8 cellular contexts compared by ENCODE assay signal in genomic region chr2:39121523-39122063, GRCh38. TPM values are rescaled to one million over a fixed set of nuclear protein-coding genes. Genes with fewer than 3 reads are reported as not detected.
DNase-seq lines count a peak whose midpoint lies in the region; ATAC-seq and TF ChIP-seq lines count a peak whose summit lies in the region.

No MANE protein-coding gene starts in this region.

- no peaks in the 10 kb centered on the region for H3K9me3 Mint-ChIP-seq in chondrocyte (ENCODE audit: low read depth)
- no peaks in the 10 kb centered on the region for H3K9me3 Mint-ChIP-seq in natural killer cell treated with Interleukin-12 subunit alpha and Interleukin-12 subunit beta and Interleukin-15 and Interleukin-18, amount 100 ng/mL, for 72 hours

- H3K36me3 Mint-ChIP-seq in chondrocyte (ENCODE audit: low read depth), result no peaks in the 10 kb centered on the region
- peaks cover 13% of the 10 kb centered on the region for H3K36me3 Mint-ChIP-seq in natural killer cell treated with Interleukin-12 subunit alpha and Interleukin-12 subunit beta and Interleukin-15 and Interleukin-18, amount 100 ng/mL, for 72 hours

- peak overlapping the region; percentile 84 for H3K4me3 ChIP-seq in GM12865 (ENCODE audit: low read depth, low read length)

- peak overlapping the region; percentile 82 for H3K4me3 Mint-ChIP-seq in chondrocyte (ENCODE audit: unreplicated experiment)
- H3K4me3 Mint-ChIP-seq in natural killer cell treated with Interleukin-12 subunit alpha and Interleukin-12 subunit beta and Interleukin-15 and Interleukin-18, amount 100 ng/mL, for 72 hours, result peak overlapping the region; percentile 87

- DNase-seq in GM12865 (ENCODE audit: low read depth), result no peak
- peak; percentile 16 for DNase-seq in NCI-H69 (lab: John Stamatoyannopoulos, UW)
- no peak for DNase-seq in chondrocyte (ENCODE audit: low spot score)
- DNase-seq in natural killer cell treated with Interleukin-12 subunit alpha and Interleukin-12 subunit beta and Interleukin-15 and Interleukin-18, amount 100 ng/mL, for 72 hours (ENCODE audit: low spot score), result no peak
- no peak for DNase-seq in SIG-M5 treated with dmso at 0.1 percent for 504 hours (lab: John Stamatoyannopoulos, UW; ENCODE audit: unreplicated experiment)
- no peak for DNase-seq in amygdala (lab: John Stamatoyannopoulos, UW)

- peaks cover 56% of the 10 kb centered on the region for H3K4me1 Mint-ChIP-seq in chondrocyte (ENCODE audit: low read depth)
- H3K4me1 Mint-ChIP-seq in natural killer cell treated with Interleukin-12 subunit alpha and Interleukin-12 subunit beta and Interleukin-15 and Interleukin-18, amount 100 ng/mL, for 72 hours (ENCODE audit: low read depth in 2 of 2), result peaks cover 45 to 56% of the 10 kb centered on the region in 2 donors

- no peaks in the 10 kb centered on the region for H3K27me3 Mint-ChIP-seq in chondrocyte (ENCODE audit: low read depth)
- H3K27me3 Mint-ChIP-seq in natural killer cell treated with Interleukin-12 subunit alpha and Interleukin-12 subunit beta and Interleukin-15 and Interleukin-18, amount 100 ng/mL, for 72 hours, result no peaks in the 10 kb centered on the region

- TF ChIP-seq CTCF in GM12865 (IDR thresholded peaks at IDR 0.05; ENCODE audit: insufficient read depth, low read depth, low read length, missing control alignments) (no peak), chondrocyte (IDR thresholded peaks at IDR 0.05) (no peak)

- peak overlapping the region; percentile 97 for H3K27ac Mint-ChIP-seq in chondrocyte (ENCODE audit: unreplicated experiment)
- peak overlapping the region; percentile 87 to 96 for H3K27ac Mint-ChIP-seq in natural killer cell treated with Interleukin-12 subunit alpha and Interleukin-12 subunit beta and Interleukin-15 and Interleukin-18, amount 100 ng/mL, for 72 hours

- no peak for ATAC-seq in natural killer cell treated with Interleukin-12 subunit alpha and Interleukin-12 subunit beta and Interleukin-15 and Interleukin-18, amount 100 ng/mL, for 72 hours
- no peak for ATAC-seq in HG03520 (IDR thresholded peaks at IDR 0.05; ENCODE audit: unreplicated experiment)
- no peak for ATAC-seq in HG03095 (IDR thresholded peaks at IDR 0.05; ENCODE audit: unreplicated experiment)

RNA-seq across cellular contexts. Expression of gene SOS1, which starts 0.7 kb away (rescaled TPM):
- total RNA-seq in chondrocyte, result 37.2 to 43.4 TPM (median 40.2 TPM) in 3 replicates
- total RNA-seq in natural killer cell treated with Interleukin-12 subunit alpha and Interleukin-12 subunit beta and Interleukin-15 and Interleukin-18, amount 100 ng/mL, for 72 hours, result 10 to 100 TPM; 57.9 to 67.1 TPM
